ENCODE assay signal across 1 cellular context in the genomic region with DNA sequence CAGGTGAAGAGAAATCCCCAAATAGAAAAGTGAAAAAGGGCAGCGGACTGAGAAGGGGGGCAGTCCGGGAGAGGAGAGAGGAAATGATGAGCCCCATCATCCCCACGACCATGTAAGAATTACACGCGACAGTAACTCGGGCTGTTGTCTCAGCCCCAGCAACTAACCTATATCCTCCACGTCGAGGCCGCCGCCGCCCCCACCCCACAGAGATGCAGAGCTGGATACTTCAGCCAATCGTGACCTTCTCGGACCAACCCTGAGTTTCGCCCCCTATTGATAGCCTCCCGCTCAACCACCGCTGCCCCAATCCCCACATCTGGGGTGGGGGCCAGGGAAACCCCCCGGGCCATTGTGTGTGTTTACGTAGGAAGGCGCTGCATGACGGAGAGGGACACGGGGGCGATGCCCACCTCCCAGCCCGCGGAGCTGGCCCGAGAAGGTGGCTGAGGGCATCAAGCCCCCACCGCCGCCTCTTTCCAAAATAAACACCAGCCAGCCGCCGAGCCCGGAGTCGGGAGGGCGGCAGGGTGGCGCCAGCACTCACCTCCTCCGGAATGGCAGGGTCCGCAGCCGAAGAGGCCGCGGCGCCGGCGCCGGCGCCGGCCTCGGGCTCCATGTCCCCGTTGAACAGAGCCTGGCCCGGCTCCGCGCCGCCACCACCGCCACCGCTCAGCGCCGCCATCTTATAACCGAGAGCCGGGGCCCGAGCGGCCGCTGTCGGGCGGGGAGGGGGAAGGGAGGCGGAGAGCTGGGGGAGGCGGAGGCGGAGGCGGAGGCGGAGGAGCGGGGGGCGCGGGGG.
TF ChIP-seq lines count a peak whose summit lies in the region.

No MANE protein-coding gene starts in this region.

TF ChIP-seq in GM12878, 131 proteins besides CTCF, POLR2A, EP300 and RAD21 (continued from another document):
- TF ChIP-seq NBN (IDR thresholded peaks at IDR 0.05) (peak; percentile 82), SMARCA5 (IDR thresholded peaks at IDR 0.05) (peak; percentile 77; the same call in 1 of the 2 replicates), JUNB (IDR thresholded peaks at IDR 0.05) (no peak), CREB1 (IDR thresholded peaks at IDR 0.05; ENCODE audit: low read depth) (peak; percentile 96), IKZF1 (conservative IDR thresholded peaks at IDR 0.05) (peak; percentile 65), TCF3 (IDR thresholded peaks at IDR 0.05; ENCODE audit: borderline replicate concordance, insufficient read depth, low read depth, low read length) (0 out of 2 replicates have a peak, but pooled peaks have one; percentile 8)
TF ChIP-seq in GM12878: peak in this region for 37.
